ENCODE assay signal across 31 cellular contexts in the genomic region with DNA sequence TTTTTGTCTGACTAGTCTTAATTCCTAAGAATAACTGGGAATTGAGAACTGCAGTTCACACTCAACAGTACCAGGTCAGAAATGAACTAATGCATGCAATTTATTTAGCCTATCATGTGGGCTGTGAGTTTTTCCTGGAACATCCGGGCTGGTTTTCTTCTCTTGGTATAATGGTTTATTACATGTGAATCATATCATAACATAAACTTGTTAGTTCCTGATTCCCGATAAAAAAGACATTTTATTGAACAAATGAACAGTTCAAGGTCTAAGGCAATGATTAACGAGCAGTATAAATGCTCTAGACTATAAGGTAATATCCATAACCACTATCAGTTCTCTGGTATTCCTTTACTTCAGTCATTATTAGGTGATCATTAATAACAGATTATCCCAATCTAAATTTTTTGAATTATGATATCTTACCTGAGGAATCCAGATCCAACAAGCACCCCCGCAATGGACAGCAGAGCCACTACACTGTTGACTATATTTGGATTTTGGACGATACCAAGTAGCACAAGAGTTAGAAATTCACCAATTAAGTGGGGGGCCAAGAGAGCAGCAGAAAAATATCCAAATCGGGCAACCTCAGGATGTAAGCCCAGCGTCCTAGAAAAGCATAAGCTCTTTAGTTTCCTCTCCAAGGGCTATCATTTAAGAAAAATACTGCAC. TPM values are rescaled to one million over a fixed set of nuclear protein-coding genes. Genes with fewer than 3 reads are reported as not detected.
"Had no signal": no experiment of that assay in that cellular context is flagged by ENCODE, and none has a peak within 500 bp of the region (broad histone marks: within the 10 kb centered on the region; RNA-seq: fewer than 3 reads in every experiment).

No MANE protein-coding gene starts in this region.

- H3K9ac ChIP-seq: neural progenitor cell had no signal

- H3K9me3 ChIP-seq: esophagus squamous epithelium, heart right ventricle, left ventricle myocardium inferior had no signal

- H3K4me1 ChIP-seq: esophagus squamous epithelium, left ventricle myocardium inferior, neural progenitor cell had no signal

- H3K27me3 ChIP-seq: brain microvascular endothelial cell, neural progenitor cell had no signal

- H3K36me3 ChIP-seq: brain microvascular endothelial cell, esophagus squamous epithelium, heart right ventricle, left ventricle myocardium inferior, neural progenitor cell had no signal

- FAIRE-seq: astrocyte, urothelium cell line had no signal

- H3K4me2 ChIP-seq: neural progenitor cell had no signal

- ATAC-seq: natural killer cell had no signal

- H2AFZ ChIP-seq: neural progenitor cell had no signal

- H3K4me3 ChIP-seq: esophagus squamous epithelium, heart right ventricle, left ventricle myocardium inferior, neural progenitor cell had no signal

- H3K27ac ChIP-seq: brain microvascular endothelial cell, epithelial cell of prostate, esophagus squamous epithelium, heart right ventricle, left ventricle myocardium inferior, neural progenitor cell had no signal

- DNase-seq: activated CD4-positive, alpha-beta T cell treated with anti-CD3 and anti-CD28 coated beads, Interleukin-2, amount 10 ng/mL, durations not matched to agents 24 days and 14 days; activated CD4-positive, CD25-positive, alpha-beta regulatory T cell treated with anti-CD3 and anti-CD28 coated beads, Interleukin-2, amount 50 U/mL, for 72 hours; activated CD8-positive, alpha-beta memory T cell treated with anti-CD3 and anti-CD28 coated beads, Interleukin-2, amount 50 U/mL, for 4 hours; activated gamma-delta T cell; activated naive CD4-positive, alpha-beta T cell treated with anti-CD3 and anti-CD28 coated beads, Interleukin-2, amount 50 U/mL, for 16 hours; activated T-cell treated with anti-CD3 and anti-CD28 coated beads, Interleukin-2, amount 50 U/mL, for 1 hour; amniotic stem cell; esophagus squamous epithelium; heart right ventricle; kidney glomerular epithelial cell; left ventricle myocardium inferior; natural killer cell; occipital lobe; stimulated activated CD4-positive, alpha-beta T cell treated with anti-CD3 and anti-CD28 coated beads, Interleukin-2, amount 100 ng/mL, for 48 hours; stimulated activated naive CD4-positive, alpha-beta T cell treated with Interleukin-2 at 50 U/mL for 16 hours; SW 1271; T-helper 9 cell had no signal

RNA-seq across cellular contexts. Expression of a gene that starts 19.0 kb away (rescaled TPM):
- total RNA-seq: activated CD4-positive, alpha-beta memory T cell treated with anti-CD3 and anti-CD28 coated beads for 36 hours; activated CD4-positive, alpha-beta T cell treated with anti-CD3 and anti-CD28 coated beads, Interleukin-2, amount 10 ng/mL, durations not matched to agents 24 days and 14 days; activated CD8-positive, alpha-beta memory T cell treated with anti-CD3 and anti-CD28 coated beads for 36 hours; activated T-helper 1 cell treated with anti-CD3 and anti-CD28 coated beads, Interleukin-12 subunit alpha, Interleukin-12 subunit beta, Interleukin-2, Interleukin-4 antibody, amounts not matched to agents 30 ng/mL and 10 ng/mL and 1 ng/mL, durations not matched to agents 14 hours and 24 hours and 36 hours; astrocyte; cardiac septum; chondrocyte; esophagus squamous epithelium; glomerular endothelial cell; left ventricle myocardium inferior; lung microvascular endothelial cell; natural killer cell; right cardiac atrium; temporal lobe had no signal
- polyA plus RNA-seq: heart right ventricle, right cardiac atrium had no signal

RNA-seq across cellular contexts. Expression of a gene that starts 19.1 kb away (rescaled TPM):
- total RNA-seq: activated CD4-positive, alpha-beta memory T cell treated with anti-CD3 and anti-CD28 coated beads for 36 hours; activated CD4-positive, alpha-beta T cell treated with anti-CD3 and anti-CD28 coated beads, Interleukin-2, amount 10 ng/mL, durations not matched to agents 24 days and 14 days; activated CD8-positive, alpha-beta memory T cell treated with anti-CD3 and anti-CD28 coated beads for 36 hours; astrocyte; cardiac septum; chondrocyte; esophagus squamous epithelium; glomerular endothelial cell; left ventricle myocardium inferior; lung microvascular endothelial cell; natural killer cell; right cardiac atrium had no signal
- polyA plus RNA-seq: right cardiac atrium had no signal
